In genomic region chr17:1714980-1715802, GRCh38 we compare ENCODE assay signal across 8 cellular contexts. TPM values are rescaled to one million over a fixed set of nuclear protein-coding genes. Genes with fewer than 3 reads are reported as not detected.
DNase-seq lines count a peak whose midpoint lies in the region; ATAC-seq, FAIRE-seq and TF ChIP-seq lines count a peak whose summit lies in the region.

No MANE protein-coding gene starts in this region.

- peaks cover 27% of the 10 kb centered on the region for H3K4me1 Mint-ChIP-seq in progenitor cell of endocrine pancreas (ENCODE audit: low read depth)

- ATAC-seq in left ventricle myocardium superior: peak; percentile 67
- no peak for ATAC-seq in HG03571 (IDR thresholded peaks at IDR 0.05; ENCODE audit: unreplicated experiment)

- no peak for FAIRE-seq in H54 (lab: Jason Lieb, UNC)

- no peak for TF ChIP-seq CTCF in progenitor cell of endocrine pancreas (IDR thresholded peaks at IDR 0.05; ENCODE audit: unreplicated experiment)

- intact Hi-C loops in left ventricle myocardium superior (cut with micrococcal nuclease): loop anchor here (5.0 kb wide), 1 partner anchor 67 kb away; no protein-coding TSS in a partner anchor

- H3K27me3 Mint-ChIP-seq in progenitor cell of endocrine pancreas: peaks cover 4% of the 10 kb centered on the region

- H3K27ac Mint-ChIP-seq in progenitor cell of endocrine pancreas: peak overlapping the region; percentile 96

- DNase-seq in H54 (ENCODE audit: insufficient read length, low spot score) (peak; percentile 82), RKO (ENCODE audit: low spot score) (peak; percentile 92), amniotic epithelial cell (ENCODE audit: low read depth) (peak; percentile 85), left ventricle myocardium superior (peak; percentile 94), progenitor cell of endocrine pancreas (ENCODE audit: low spot score, unreplicated experiment) (peak; percentile 43), inferior parietal cortex (ENCODE audit: extremely low spot score) (no peak), COR-L47 (lab: John Stamatoyannopoulos, UW) (no peak)

- TF ChIP-seq POLR2A in H54 (IDR thresholded peaks at IDR 0.05; ENCODE audit: low read depth, low read length): peak; percentile 54; the same call in 1 of the 2 replicates

- H3K9me3 Mint-ChIP-seq in progenitor cell of endocrine pancreas (ENCODE audit: low read depth): no peaks in the 10 kb centered on the region

- peak overlapping the region; percentile 93 for H3K4me3 Mint-ChIP-seq in progenitor cell of endocrine pancreas (ENCODE audit: low read depth)

- peaks cover 6% of the 10 kb centered on the region for H3K36me3 Mint-ChIP-seq in progenitor cell of endocrine pancreas (ENCODE audit: insufficient read depth)

RNA-seq across cellular contexts. Expression of gene TLCD2, which starts 5.0 kb away (rescaled TPM):
- 1.7 TPM for total RNA-seq in left ventricle myocardium superior
- total RNA-seq in progenitor cell of endocrine pancreas: 2.7 and 2.9 TPM in 2 replicates

RNA-seq across cellular contexts. Expression of gene WDR81, which starts 9.3 kb away (rescaled TPM):
- total RNA-seq in left ventricle myocardium superior (7.6 TPM), progenitor cell of endocrine pancreas (22.1 and 22.4 TPM in 2 replicates)

RNA-seq across cellular contexts. Expression of gene SERPINF2, which starts 27.5 kb away (rescaled TPM):
- total RNA-seq in left ventricle myocardium superior (1.4 TPM), progenitor cell of endocrine pancreas (68.6 and 74.5 TPM in 2 replicates)

RNA-seq across cellular contexts. Expression of gene PRPF8, which starts 30.5 kb away (rescaled TPM):
- total RNA-seq in left ventricle myocardium superior (135 TPM), progenitor cell of endocrine pancreas (367 and 378 TPM in 2 replicates)

RNA-seq across cellular contexts. Expression of gene SERPINF1, which starts 46.7 kb away (rescaled TPM):
- total RNA-seq in left ventricle myocardium superior (146 TPM), progenitor cell of endocrine pancreas (163 and 169 TPM in 2 replicates)

Comparison
In these comparisons a context has a peak if more than half of its experiments do, and no peak if none do; other contexts are left out.
1. DNase-seq: peak in H54 (single experiment), RKO (single experiment), amniotic epithelial cell (single experiment), left ventricle myocardium superior (single experiment) and progenitor cell of endocrine pancreas (single experiment); none in inferior parietal cortex (single experiment) and COR-L47 (single experiment).
2. RNA of gene SERPINF2, which starts 27.5 kb away (total RNA-seq): 68.6 to 74.5 TPM in progenitor cell of endocrine pancreas; 1.4 TPM in left ventricle myocardium superior (single experiment); every median in the first group is over 10 times any median in the second.